Comparison of ENCODE assay signal across 8 cellular contexts in genomic region chr19:34241513-34242337, GRCh38. TPM values are rescaled to one million over a fixed set of nuclear protein-coding genes. Genes with fewer than 3 reads are reported as not detected.
A peak's percentile ranks its signal among the peaks of the same experiment; 100 is the strongest.
DNase-seq lines count a peak whose midpoint lies in the region; ATAC-seq and TF ChIP-seq lines count a peak whose summit lies in the region.

No MANE protein-coding gene starts in this region.

- H3K4me3 ChIP-seq in GM12865 (ENCODE audit: low read depth, low read length) = no peak overlapping the region

- peak; percentile 76 for TF ChIP-seq CTCF in GM12865 (IDR thresholded peaks at IDR 0.05; ENCODE audit: insufficient read depth, low read depth, low read length, missing control alignments)
- no peak for TF ChIP-seq CTCF in activated CD8-positive, alpha-beta T cell treated with anti-CD3 and anti-CD28 coated beads for 36 hours (IDR thresholded peaks at IDR 0.05)

- H3K27ac Mint-ChIP-seq in activated CD8-positive, alpha-beta T cell treated with anti-CD3 and anti-CD28 coated beads for 36 hours = no peak overlapping the region
- peak overlapping the region in 3 of 6 donors; percentile 15 to 63 (median 39) for H3K27ac Mint-ChIP-seq in naive B cell

- CTCF ChIA-PET in activated CD8-positive, alpha-beta T cell treated with anti-CD3 and anti-CD28 coated beads for 36 hours (lab: Charles Lee) = interaction anchor here (1.0 to 1.7 kb wide), 3 partner anchors 22 to 96 kb away, joined by 3 to 4 read pairs (median 4); no protein-coding TSS in a partner anchor

- H3K4me1 Mint-ChIP-seq in activated CD8-positive, alpha-beta T cell treated with anti-CD3 and anti-CD28 coated beads for 36 hours (ENCODE audit: low read depth) = no peaks in the 10 kb centered on the region
- H3K4me1 Mint-ChIP-seq in naive B cell = peaks cover 0 to 5% (median 4%) of the 10 kb centered on the region in 3 donors

- no peaks in the 10 kb centered on the region for H3K27me3 Mint-ChIP-seq in activated CD8-positive, alpha-beta T cell treated with anti-CD3 and anti-CD28 coated beads for 36 hours
- H3K27me3 Mint-ChIP-seq in naive B cell = no peaks in the 10 kb centered on the region

- POLR2A ChIA-PET in activated CD8-positive, alpha-beta T cell treated with anti-CD3 and anti-CD28 coated beads for 36 hours (lab: Charles Lee) = interaction anchor here (0.6 kb wide), 1 partner anchor 55 kb away, joined by 3 read pairs; no protein-coding TSS in a partner anchor

- DNase-seq in GM12865 (ENCODE audit: low read depth) = peak; percentile 80
- DNase-seq in NCI-H1417 treated with DMSO at 0.1 percent for 48 hours (lab: John Stamatoyannopoulos, UW) = peak; percentile 74
- peak; percentile 39 for DNase-seq in activated CD8-positive, alpha-beta T cell treated with anti-CD3 and anti-CD28 coated beads for 36 hours
- DNase-seq in naive B cell = no peak
- DNase-seq in amygdala (lab: John Stamatoyannopoulos, UW) = no peak
- DNase-seq in CD1c-positive myeloid dendritic cell (ENCODE audit: extremely low spot score) = no peak
- no peak for DNase-seq in AG20443 (ENCODE audit: low spot score)

- no peaks in the 10 kb centered on the region for H3K36me3 Mint-ChIP-seq in activated CD8-positive, alpha-beta T cell treated with anti-CD3 and anti-CD28 coated beads for 36 hours (ENCODE audit: low read depth)
- peaks cover 0 to 7% of the 10 kb centered on the region in 2 donors for H3K36me3 Mint-ChIP-seq in naive B cell

- no peaks in the 10 kb centered on the region for H3K9me3 Mint-ChIP-seq in activated CD8-positive, alpha-beta T cell treated with anti-CD3 and anti-CD28 coated beads for 36 hours
- no peaks in the 10 kb centered on the region for H3K9me3 Mint-ChIP-seq in naive B cell

- peak; percentile 60 for ATAC-seq in activated CD8-positive, alpha-beta T cell treated with anti-CD3 and anti-CD28 coated beads for 36 hours
- ATAC-seq in naive B cell (ENCODE audit: low read depth in 2 of 2) (peak; percentile 46 to 54), HG02840 (IDR thresholded peaks at IDR 0.05; ENCODE audit: low FRiP score, unreplicated experiment) (no peak)

- intact Hi-C loops in activated CD8-positive, alpha-beta T cell treated with anti-CD3 and anti-CD28 coated beads for 36 hours (cut with micrococcal nuclease) = no loop called here

- no peak overlapping the region for H3K4me3 Mint-ChIP-seq in activated CD8-positive, alpha-beta T cell treated with anti-CD3 and anti-CD28 coated beads for 36 hours
- H3K4me3 Mint-ChIP-seq in naive B cell = peak overlapping the region in 1 of 8 donors; percentile 42

RNA-seq across cellular contexts. Expression of gene GARRE1, which starts 12.6 kb away (rescaled TPM):
- 1 to 10 TPM; 7.2 to 8.1 TPM for total RNA-seq in activated CD8-positive, alpha-beta T cell treated with anti-CD3 and anti-CD28 coated beads for 36 hours
- 10 to 100 TPM in 2 of 6 donors, 1 to 10 TPM in 4; 2.1 to 16.9 (median 9.4) TPM for polyA plus RNA-seq in naive B cell (ENCODE audit: low read depth in 6 of 6)

Comparison
In these comparisons a context has a peak if more than half of its experiments do, and no peak if none do; other contexts are left out.
1. DNase-seq: peak in GM12865 (single experiment), NCI-H1417 treated with DMSO at 0.1 percent for 48 hours (single experiment) and activated CD8-positive, alpha-beta T cell treated with anti-CD3 and anti-CD28 coated beads for 36 hours (single experiment); none in naive B cell (single experiment), amygdala (0 of 56), CD1c-positive myeloid dendritic cell (single experiment) and AG20443 (single experiment).